15 cellular contexts compared by ENCODE assay signal in the genomic region with DNA sequence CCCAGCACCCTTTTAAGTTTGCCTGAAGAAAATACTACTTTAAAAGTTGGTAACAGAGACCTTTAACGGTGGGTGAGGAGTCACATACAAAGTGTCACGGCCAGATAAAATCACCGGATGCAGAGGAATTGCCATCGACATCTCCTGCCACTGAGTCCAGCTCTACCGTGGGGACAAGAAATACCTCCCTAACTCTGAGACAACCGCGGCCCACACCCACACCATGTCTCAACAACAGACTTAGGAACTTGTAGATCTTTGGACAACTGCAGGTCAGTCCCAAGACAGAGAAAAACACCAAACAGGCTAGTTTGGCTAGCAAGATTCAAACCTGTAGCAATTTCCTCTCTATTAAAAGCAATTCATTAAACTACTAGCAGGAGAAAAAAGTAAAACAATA. TPM values are rescaled to one million over a fixed set of nuclear protein-coding genes. Genes with fewer than 3 reads are reported as not detected.
A peak's percentile ranks its signal among the peaks of the same experiment; 100 is the strongest.
DNase-seq lines count a peak whose midpoint lies in the region; ATAC-seq, FAIRE-seq and TF ChIP-seq lines count a peak whose summit lies in the region.
"Had no signal": no experiment of that assay in that cellular context is flagged by ENCODE, and none has a peak within 500 bp of the region (broad histone marks: within the 10 kb centered on the region; RNA-seq: fewer than 3 reads in every experiment).

No MANE protein-coding gene starts in this region.

- H2AFZ ChIP-seq in H1 (ENCODE audit: low read length) (no peak overlapping the region), GM23248 (no peak overlapping the region)

- H3K4me2 ChIP-seq in H1 (ENCODE audit: insufficient read depth in 1 of 2, low read depth in 2 of 2, low read length in 2 of 2) (peak overlapping the region; percentile 72 to 83), GM23248 (ENCODE audit: unreplicated experiment) (no peak overlapping the region)

- peaks cover 2% of the 10 kb centered on the region; the same call in 1 of the 2 replicates for H3K23me2 ChIP-seq in H1 (ENCODE audit: low read depth, low read length)

- no peaks in the 10 kb centered on the region for H3K36me3 ChIP-seq in heart right ventricle
- H3K36me3 ChIP-seq in H1 (ENCODE audit: control insufficient read depth in 2 of 4, insufficient read depth in 4 of 4, low read length in 3 of 4), result no peaks in the 10 kb centered on the region
- no peaks in the 10 kb centered on the region for H3K36me3 ChIP-seq in lower lobe of right lung
- H3K36me3 ChIP-seq in uterus, result no peaks in the 10 kb centered on the region
- H3K36me3 ChIP-seq in GM23248 (ENCODE audit: low read depth), result no peaks in the 10 kb centered on the region
- H3K36me3 ChIP-seq in thyroid gland, result no peaks in the 10 kb centered on the region
- H3K36me3 ChIP-seq: transverse colon had no signal

- H3K9ac ChIP-seq in H1 (replicated peaks in 1 of 4; ENCODE audit: extremely low read depth in 1 of 4, low read depth in 3 of 4, low read length in 3 of 4) (no peak overlapping the region), GM23248 (no peak overlapping the region)

- H3K23ac ChIP-seq in H1 (ENCODE audit: insufficient read length), result no peak overlapping the region

- H3K4me3 ChIP-seq in heart right ventricle (peak overlapping the region in 9 of 10 donors; percentile 12 to 60 (median 48)), H1 (ENCODE audit: extremely low read depth in 1 of 4, insufficient read depth in 2 of 4, low read depth in 3 of 4, low read length in 4 of 4) (peak overlapping the region; percentile 40 to 62 (median 49)), lower lobe of right lung (peak overlapping the region; percentile 32), uterus (no peak overlapping the region), GM23248 (no peak overlapping the region), thyroid gland (replicated peaks in 1 of 3) (peak overlapping the region in 1 of 3 donors; percentile 1)
- H3K4me3 ChIP-seq: transverse colon had no signal

- CTCF ChIA-PET in H1 (lab: Charles Lee; ENCODE audit: partially characterized antibody), result interaction anchor here (1.0 to 2.0 kb wide), 7 partner anchors 18 to 414 kb away, joined by 3 to 5 read pairs (median 3); no protein-coding TSS in a partner anchor

- no peaks in the 10 kb centered on the region for H3K27me3 ChIP-seq in heart right ventricle
- H3K27me3 ChIP-seq in H1 (replicated peaks in 1 of 4; ENCODE audit: control insufficient read depth in 3 of 4, extremely low read depth in 1 of 4, insufficient read depth in 3 of 4, low read length in 3 of 4), result no peaks in the 10 kb centered on the region; a peak in 1 of 7 replicates
- H3K27me3 ChIP-seq in lower lobe of right lung (ENCODE audit: low read depth), result no peaks in the 10 kb centered on the region
- H3K27me3 ChIP-seq in uterus, result no peaks in the 10 kb centered on the region
- H3K27me3 ChIP-seq in GM23248 (replicated peaks; ENCODE audit: insufficient read depth), result no peaks in the 10 kb centered on the region
- no peaks in the 10 kb centered on the region for H3K27me3 ChIP-seq in thyroid gland
- H3K27me3 ChIP-seq: transverse colon had no signal

- H2BK120ac ChIP-seq in H1 (replicated peaks; ENCODE audit: low read depth, low read length), result no peak overlapping the region

- H4K8ac ChIP-seq in H1 (ENCODE audit: extremely low read depth, insufficient read depth, low read length), result no peak overlapping the region

- no peak overlapping the region for H2BK20ac ChIP-seq in H1 (ENCODE audit: low read length)

- H3K56ac ChIP-seq in H1 (replicated peaks; ENCODE audit: insufficient read length, low read depth, low read length), result no peak overlapping the region

- no peak overlapping the region for H4K5ac ChIP-seq in H1 (ENCODE audit: insufficient read length, low read depth, low read length)

- H4K91ac ChIP-seq in H1 (replicated peaks; ENCODE audit: insufficient read length, low read length), result no peak overlapping the region

- H2BK5ac ChIP-seq in H1 (ENCODE audit: low read depth, low read length), result no peak overlapping the region

- ATAC-seq in heart right ventricle (peak in 4 of 8 donors; percentile 43 to 58 (median 46)), lower lobe of right lung (no peak), HG02763 (IDR thresholded peaks at IDR 0.05; ENCODE audit: unreplicated experiment) (no peak)
- ATAC-seq: esophagus mucosa had no signal

- POLR2A ChIA-PET in H1 (lab: Charles Lee; ENCODE audit: partially characterized antibody), result interaction anchor here (0.7 to 2.2 kb wide), 7 partner anchors 9 to 230 kb away, joined by 3 to 10 read pairs (median 3); no protein-coding TSS in a partner anchor

- H3K4ac ChIP-seq in H1 (replicated peaks; ENCODE audit: insufficient read length, low read depth, low read length), result no peak overlapping the region

- H3F3A ChIP-seq in GM23248 (ENCODE audit: insufficient read depth), result peaks cover 11% of the 10 kb centered on the region

- H4K20me1 ChIP-seq in H1 (replicated peaks in 1 of 2; ENCODE audit: control insufficient read depth in 1 of 2, insufficient read depth in 2 of 2, low read length in 2 of 2) (no peaks in the 10 kb centered on the region), GM23248 (ENCODE audit: insufficient read depth) (no peaks in the 10 kb centered on the region)

- H3K79me1 ChIP-seq in H1 (ENCODE audit: low read depth, low read length), result no peaks in the 10 kb centered on the region

- no peak overlapping the region for H2AK5ac ChIP-seq in H1 (ENCODE audit: low read depth, low read length)

- no peak for TF ChIP-seq RAD21 in H1 (IDR thresholded peaks at IDR 0.05 in 1 of 2, conservative IDR thresholded peaks at IDR 0.05 in 1 of 2; ENCODE audit: low read depth in 2 of 2, low read length in 2 of 2)

- no peaks in the 10 kb centered on the region for H3K9me2 ChIP-seq in GM23248 (ENCODE audit: insufficient read depth)

- H2BK15ac ChIP-seq in H1 (ENCODE audit: low read length), result no peak overlapping the region

- intact Hi-C loops in heart right ventricle (cut with DNase I), result loop anchor here in 1 of 10 donors (10.0 kb wide), 1 partner anchor 62 kb away; no protein-coding TSS in a partner anchor
- intact Hi-C loops in cardiac septum (cut with DNase I), result no loop called here
- intact Hi-C loops in lower lobe of right lung (cut with DNase I), result no loop called here
- intact Hi-C loops in uterus (cut with DNase I; ENCODE audit: low total_unique reads), result no loop called here
- intact Hi-C loops in thyroid gland (cut with DNase I), result no loop called here

- DNase-seq in heart right ventricle (no peak), cardiac septum (ENCODE audit: low spot score) (no peak), H1 (ENCODE audit: low read depth in 1 of 2, low spot score in 2 of 2) (no peak), lower lobe of right lung (no peak), uterus (no peak), GM23248 (no peak), thyroid gland (no peak)
- DNase-seq: activated naive CD4-positive, alpha-beta T cell treated with anti-CD3 and anti-CD28 coated beads, Interleukin-2, amount 10 ng/mL, durations not matched to agents 7 days and 5 days; dermis blood vessel endothelial cell; DMS153; NCI-H2227 treated with DMSO at 0.1 percent for 48 hours; small intestine; transverse colon had no signal

- H3K18ac ChIP-seq in H1 (ENCODE audit: extremely low read depth, low read length), result peak overlapping the region; percentile 66; the same call in 1 of the 2 replicates

- 38 to 40% methylated on average over 7 of the region's 7 CpGs for WGBS in heart right ventricle, 2 donors
- WGBS in H1 (ENCODE audit: extremely low coverage in 1 of 2, insufficient coverage in 1 of 2, insufficient read length in 1 of 2, insufficient replicate concordance in 2 of 2, low coverage in 1 of 2, low lambda C conversion rate in 2 of 2, missing lambda C conversion rate in 1 of 2), 2 experiments, result 7% methylated on average over 7 of the region's 7 CpGs; no CpG with 5 or more reads in 1 of the 2 experiments
- 89 to 90% methylated on average over 7 of the region's 7 CpGs for WGBS in GM23248 (ENCODE audit: low coverage in 1 of 2, low lambda C conversion rate in 2 of 2, missing lambda C conversion rate in 2 of 2), 2 experiments
- 70 to 71% methylated on average over 7 of the region's 7 CpGs for WGBS in thyroid gland, 2 donors

- H3K4me1 ChIP-seq in heart right ventricle, result peaks cover 0 to 47% (median 17%) of the 10 kb centered on the region in 9 donors
- H3K4me1 ChIP-seq in H1 (replicated peaks in 1 of 4; ENCODE audit: control insufficient read depth in 3 of 4, insufficient read depth in 4 of 4, low read length in 3 of 4), result peaks cover 0 to 19% (median 15%) of the 10 kb centered on the region in 4 experiments; a peak in 6 of 7 replicates
- H3K4me1 ChIP-seq in lower lobe of right lung, result peaks cover 14% of the 10 kb centered on the region
- no peaks in the 10 kb centered on the region for H3K4me1 ChIP-seq in uterus
- H3K4me1 ChIP-seq in GM23248 (ENCODE audit: insufficient read depth), result peaks cover 21% of the 10 kb centered on the region
- no peaks in the 10 kb centered on the region for H3K4me1 ChIP-seq in thyroid gland
- H3K4me1 ChIP-seq: transverse colon had no signal

- TF ChIP-seq CTCF in heart right ventricle (IDR thresholded peaks at IDR 0.05) (no peak), H1 (IDR thresholded peaks at IDR 0.05; ENCODE audit: control extremely low read depth in 1 of 3, insufficient read depth in 1 of 3, low read depth in 1 of 3, low read length in 3 of 3) (no peak), lower lobe of right lung (IDR thresholded peaks at IDR 0.05) (no peak), uterus (IDR thresholded peaks at IDR 0.05) (no peak), thyroid gland (IDR thresholded peaks at IDR 0.05) (no peak)

- peak overlapping the region in 8 of 10 donors; percentile 11 to 83 (median 70) for H3K27ac ChIP-seq in heart right ventricle
- no peak overlapping the region for H3K27ac ChIP-seq in H1 (ENCODE audit: low read depth, low read length)
- H3K27ac ChIP-seq in lower lobe of right lung, result no peak overlapping the region
- H3K27ac ChIP-seq in uterus, result peak overlapping the region; percentile 21 to 71
- no peak overlapping the region for H3K27ac ChIP-seq in GM23248
- H3K27ac ChIP-seq in thyroid gland, result no peak overlapping the region

- H2BK12ac ChIP-seq in H1 (ENCODE audit: low read depth, low read length), result no peak overlapping the region

- in situ Hi-C loops in GM23248 (cut with MboI), result no loop called here

- TF ChIP-seq POLR2A in H1 (IDR thresholded peaks at IDR 0.05; ENCODE audit: control extremely low read depth in 1 of 2, low read depth in 2 of 2, low read length in 2 of 2) (no peak), uterus (IDR thresholded peaks at IDR 0.05) (no peak), thyroid gland (IDR thresholded peaks at IDR 0.05) (no peak)

- peaks cover 0 to 28% of the 10 kb centered on the region in 2 experiments; a peak in 3 of 4 replicates for H3K79me2 ChIP-seq in H1 (ENCODE audit: control insufficient read depth in 1 of 2, insufficient read depth in 2 of 2, low read length in 2 of 2)
- H3K79me2 ChIP-seq in GM23248 (ENCODE audit: insufficient read depth), result no peaks in the 10 kb centered on the region

- H3K9me3 ChIP-seq in heart right ventricle, result no peaks in the 10 kb centered on the region
- no peaks in the 10 kb centered on the region for H3K9me3 ChIP-seq in H1 (ENCODE audit: insufficient read depth in 2 of 2, low read depth in 1 of 2, low read length in 1 of 2)
- H3K9me3 ChIP-seq in lower lobe of right lung, result no peaks in the 10 kb centered on the region
- no peaks in the 10 kb centered on the region for H3K9me3 ChIP-seq in uterus
- H3K9me3 ChIP-seq in GM23248 (ENCODE audit: low read depth), result no peaks in the 10 kb centered on the region
- no peaks in the 10 kb centered on the region for H3K9me3 ChIP-seq in thyroid gland
- H3K9me3 ChIP-seq: transverse colon had no signal

- no peak for TF ChIP-seq EP300 in H1 (IDR thresholded peaks at IDR 0.05; ENCODE audit: borderline replicate concordance in 1 of 2, low read depth in 2 of 2, low read length in 2 of 2)

- no peak overlapping the region for H3K14ac ChIP-seq in H1 (ENCODE audit: insufficient read length)

- FAIRE-seq in H1 (lab: Jason Lieb, UNC), result no peak
- FAIRE-seq: small intestine had no signal

RNA-seq across cellular contexts. Expression of a gene that starts 0.7 kb away (rescaled TPM):
- total RNA-seq in heart right ventricle (10 to 100 TPM; 33.1 to 93.4 (median 53.2) TPM), cardiac septum (54.2 TPM), lower lobe of right lung (123 TPM), uterus (10 to 100 TPM; 24.1 to 80.9 (median 58.3) TPM), thyroid gland (10 to 100 TPM; 38.4 to 79.4 (median 58.4) TPM)
- polyA plus RNA-seq in heart right ventricle (10 to 100 TPM; 21.3 to 21.4 TPM), H1 (2011; rRNA removed) (10.0 and 10.7 TPM in 2 replicates), GM23248 (2016; fragmentation: Nextera tagmentation; extraction: Ambion mirVana) (18.4 and 19.9 TPM in 2 replicates)
- 33.7 and 35.3 TPM in 2 replicates for total RNA-seq in H1 (2021; fragmentation: NEBNext Ultra II Directional; extraction: Animal tissue kit (Norgen Biotek cat#: 25700))
- 10.7 TPM for polyA plus RNA-seq in H1 (2011; cell fraction: cytosol; rRNA removed)
- polyA plus RNA-seq in H1 (2011; cell fraction: nucleus; rRNA removed), result 9.4 TPM
- 10.8 to 21.3 TPM (median 13.8 TPM) in 4 replicates for polyA plus RNA-seq in H1 (2012, experiment 1 of 2)
- 2.2 TPM for polyA plus RNA-seq in H1 (2012, experiment 2 of 2)
- polyA plus RNA-seq in H1 (2013, experiment 1 of 2), result 19.4 TPM
- polyA plus RNA-seq in H1 (2013, experiment 2 of 2), result 18.6 TPM
- 23.9 and 26.2 TPM in 2 replicates for polyA minus RNA-seq in H1 (2011; rRNA and poly(A)+ RNA removed)
- 8.1 TPM for polyA minus RNA-seq in H1 (2011; cell fraction: cytosol; rRNA and poly(A)+ RNA removed)
- polyA minus RNA-seq in H1 (2011; cell fraction: nucleus; rRNA and poly(A)+ RNA removed), result 26.0 TPM
- 58.6 and 61.0 TPM in 2 replicates for total RNA-seq in GM23248 (2014; rRNA removed; shearing (Covaris generic))

Comparison
In these comparisons a context has a peak if more than half of its experiments do, and no peak if none do; other contexts are left out.
1. H3K27ac ChIP-seq: peak in heart right ventricle (8 of 10) and uterus (2 of 2); none in H1 (single experiment), lower lobe of right lung (single experiment), GM23248 (single experiment) and thyroid gland (0 of 3).
2. H3K4me3 ChIP-seq: peak in heart right ventricle (9 of 10), H1 (4 of 4) and lower lobe of right lung (single experiment); none in uterus (0 of 2) and GM23248 (single experiment).